ENCODE assay signal across 9 cellular contexts in the genomic region with DNA sequence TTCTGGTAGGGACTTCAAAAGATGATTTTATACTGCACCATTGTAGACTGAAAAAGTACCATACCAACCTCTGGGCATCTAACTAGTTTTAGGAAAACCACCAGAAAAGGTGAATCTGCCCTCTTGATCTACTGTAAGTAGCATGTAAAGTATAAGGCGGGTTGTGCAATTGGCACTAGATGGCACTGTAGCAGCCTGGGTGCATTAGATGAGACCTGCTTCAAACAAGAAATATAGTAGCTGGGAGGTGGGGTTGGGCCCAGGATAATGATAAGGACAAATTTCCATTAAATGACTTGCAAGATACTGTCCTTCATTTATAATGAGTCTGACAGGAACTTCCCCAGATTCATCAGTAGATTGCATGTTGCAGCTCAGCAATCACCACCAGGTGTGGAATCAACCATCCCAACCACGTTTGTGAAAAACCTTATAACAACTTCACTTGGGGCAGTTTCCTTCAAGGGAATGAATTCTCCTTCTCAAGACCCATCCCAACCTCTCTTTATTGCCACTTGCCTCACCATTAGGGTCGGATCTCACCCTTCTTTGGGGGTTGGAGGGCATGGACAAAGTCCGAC.
DNase-seq lines count a peak whose midpoint lies in the region; ATAC-seq and FAIRE-seq lines count a peak whose summit lies in the region.
"Had no signal": no experiment of that assay in that cellular context is flagged by ENCODE, and none has a peak within 500 bp of the region (broad histone marks: within the 10 kb centered on the region; RNA-seq: fewer than 3 reads in every experiment).

No MANE protein-coding gene starts in this region.

- ATAC-seq in memory B cell (ENCODE audit: low read depth) (peak; percentile 31), HG03342 (IDR thresholded peaks at IDR 0.05; ENCODE audit: unreplicated experiment) (no peak)

- DNase-seq in activated CD4-positive, alpha-beta T cell treated with anti-CD3 and anti-CD28 coated beads for 4 hours = peak; percentile 43 to 52
- no peak for DNase-seq in activated CD4-positive, alpha-beta T cell treated with anti-CD3 and anti-CD28 coated beads for 1 hour
- DNase-seq in NCI-H1092 (lab: John Stamatoyannopoulos, UW) (peak; percentile 40), adipocyte (ENCODE audit: low read depth) (peak; percentile 53), memory B cell (ENCODE audit: low spot score in 2 of 2) (no peak), Ammon's horn (ENCODE audit: low spot score) (no peak), RCC 7860 (ENCODE audit: low spot score) (no peak)

- no peak overlapping the region for H3K4me3 ChIP-seq in adipocyte (ENCODE audit: low read length)

- H3K27me3 Mint-ChIP-seq in memory B cell = no peaks in the 10 kb centered on the region

- H3K9ac ChIP-seq in adipocyte (ENCODE audit: low read length) = no peak overlapping the region

- H3K4me1 ChIP-seq in adipocyte (ENCODE audit: control insufficient read depth, insufficient read depth, low read length) = no peaks in the 10 kb centered on the region

- no peaks in the 10 kb centered on the region for H3K27me3 ChIP-seq in adipocyte (replicated peaks; ENCODE audit: control insufficient read depth, insufficient read depth, low read length)

- no peak overlapping the region for H3K27ac Mint-ChIP-seq in memory B cell
- H3K27ac Mint-ChIP-seq: activated T-cell treated with anti-CD3 and anti-CD28 coated beads, Interleukin-2, amount 50 U/mL, for 72 hours had no signal

- FAIRE-seq in RCC 7860 (lab: Jason Lieb, UNC) = no peak

- no peak overlapping the region for H3K4me3 Mint-ChIP-seq in memory B cell
- H3K4me3 Mint-ChIP-seq: activated T-cell treated with anti-CD3 and anti-CD28 coated beads, Interleukin-2, amount 50 U/mL, for 72 hours had no signal

- H3K9me3 Mint-ChIP-seq in memory B cell = peaks cover 2% of the 10 kb centered on the region

- no peaks in the 10 kb centered on the region for H3K36me3 ChIP-seq in adipocyte (ENCODE audit: control insufficient read depth, insufficient read depth, low read length, severe bottlenecking)

- no peaks in the 10 kb centered on the region for H3K36me3 Mint-ChIP-seq in memory B cell

- peaks cover 5% of the 10 kb centered on the region for H3K9me3 ChIP-seq in adipocyte (ENCODE audit: control insufficient read depth, low read length)

- H3K4me1 Mint-ChIP-seq in memory B cell = peaks cover 14% of the 10 kb centered on the region

Comparison
In these comparisons a context has a peak if more than half of its experiments do, and no peak if none do; other contexts are left out.
1. DNase-seq: peak in activated CD4-positive, alpha-beta T cell treated with anti-CD3 and anti-CD28 coated beads for 4 hours (2 of 2), NCI-H1092 (single experiment) and adipocyte (single experiment); none in activated CD4-positive, alpha-beta T cell treated with anti-CD3 and anti-CD28 coated beads for 1 hour (single experiment), memory B cell (0 of 2), Ammon's horn (single experiment) and RCC 7860 (single experiment).